8 cellular contexts compared by ENCODE assay signal in the genomic region with DNA sequence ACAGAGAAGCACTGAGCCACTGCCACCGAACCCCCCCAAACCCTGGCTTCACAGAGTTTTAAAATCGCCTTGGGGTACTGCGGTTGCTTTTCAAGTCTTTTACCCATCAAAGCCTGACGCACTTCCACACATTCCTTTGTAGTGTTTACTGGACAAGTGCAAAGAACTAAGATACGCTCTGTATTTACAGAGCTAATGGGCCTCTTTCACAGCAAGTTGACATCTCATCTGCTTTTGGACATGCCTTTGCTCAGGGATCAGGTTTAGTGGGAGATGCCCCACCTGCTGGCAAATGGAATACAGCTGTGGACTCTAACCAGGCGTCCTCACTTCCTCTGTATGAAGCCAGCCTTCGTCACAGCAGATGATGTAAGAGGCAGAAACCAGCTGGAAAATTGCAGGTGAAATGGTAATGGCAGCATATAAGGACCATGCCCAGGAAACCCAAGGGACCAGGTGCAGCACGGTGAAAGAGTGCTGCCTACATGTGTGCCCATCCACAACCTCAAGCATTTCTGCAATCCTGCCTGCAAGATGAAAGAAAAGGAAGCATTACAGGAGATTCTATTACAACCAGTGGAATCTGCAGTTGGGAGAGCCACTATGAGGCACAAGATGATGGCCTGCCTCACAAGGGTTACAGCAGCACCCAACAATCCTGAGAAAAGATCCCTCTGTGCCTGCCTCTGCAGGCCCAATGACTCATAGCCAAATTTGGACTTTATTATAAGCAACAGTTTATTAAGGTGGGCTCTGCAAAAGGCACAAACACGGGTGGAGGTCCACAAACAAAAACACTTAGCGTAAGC. TPM values are rescaled to one million over a fixed set of nuclear protein-coding genes. Genes with fewer than 3 reads are reported as not detected.
DNase-seq lines count a peak whose midpoint lies in the region; ATAC-seq, FAIRE-seq and TF ChIP-seq lines count a peak whose summit lies in the region.

No MANE protein-coding gene starts in this region.

- no peak overlapping the region for H2AFZ ChIP-seq in GM23338

- H3K4me3 ChIP-seq in GM23338: 0 out of 2 replicates have a peak overlapping the region, but pooled peaks have one; percentile 10
- no peak overlapping the region for H3K4me3 ChIP-seq in bronchial epithelial cell (ENCODE audit: low read depth, low read length)

- peaks cover 4% of the 10 kb centered on the region for H3F3A ChIP-seq in GM23338 (replicated peaks; ENCODE audit: low read depth)

- H4K20me1 ChIP-seq in GM23338 (replicated peaks; ENCODE audit: insufficient read depth): peaks cover 90% of the 10 kb centered on the region

- H3K27ac Mint-ChIP-seq in GM23338: peak overlapping the region; percentile 89
- peak overlapping the region; percentile 28 to 96 (median 89) for H3K27ac Mint-ChIP-seq in naive thymus-derived CD8-positive, alpha-beta T cell

- H3K27me3 Mint-ChIP-seq in GM23338 (ENCODE audit: insufficient read depth, low read depth, poor library complexity): peaks cover 10% of the 10 kb centered on the region
- no peaks in the 10 kb centered on the region for H3K27me3 Mint-ChIP-seq in naive thymus-derived CD8-positive, alpha-beta T cell

- H3K36me3 Mint-ChIP-seq in GM23338 (ENCODE audit: low read depth): peaks cover 23% of the 10 kb centered on the region
- peaks cover 0 to 20% (median 1%) of the 10 kb centered on the region in 3 donors for H3K36me3 Mint-ChIP-seq in naive thymus-derived CD8-positive, alpha-beta T cell

- peaks cover 58% of the 10 kb centered on the region for H3K4me1 ChIP-seq in GM23338 (ENCODE audit: insufficient read depth)

- ATAC-seq in GM23338 (peak; percentile 38), GM18498 (IDR thresholded peaks at IDR 0.05; ENCODE audit: unreplicated experiment) (no peak), HG03135 (IDR thresholded peaks at IDR 0.05; ENCODE audit: unreplicated experiment) (no peak)
- ATAC-seq in naive thymus-derived CD8-positive, alpha-beta T cell: peak; percentile 60 to 72

- in situ Hi-C loops in GM13977 (cut with MboI; ENCODE audit: low pct_unique_long_range_greater_than_20kb, low sequenced_read_pairs, unreplicated experiment): no loop called here

- H3K4me1 Mint-ChIP-seq in GM23338: peaks cover 71% of the 10 kb centered on the region
- H3K4me1 Mint-ChIP-seq in naive thymus-derived CD8-positive, alpha-beta T cell: peaks cover 52 to 99% (median 89%) of the 10 kb centered on the region in 4 donors

- H3K27me3 ChIP-seq in GM23338 (ENCODE audit: insufficient read depth) (no peaks in the 10 kb centered on the region), bronchial epithelial cell (ENCODE audit: control insufficient read depth, insufficient read depth, low read length) (no peaks in the 10 kb centered on the region)

- H3K9me2 ChIP-seq in GM23338 (ENCODE audit: insufficient read depth): no peaks in the 10 kb centered on the region

- H3K9me3 Mint-ChIP-seq in GM23338: no peaks in the 10 kb centered on the region; the same call in 2 of the 3 replicates
- H3K9me3 Mint-ChIP-seq in naive thymus-derived CD8-positive, alpha-beta T cell: no peaks in the 10 kb centered on the region

- peaks cover 100% of the 10 kb centered on the region for H3K79me2 ChIP-seq in GM23338 (replicated peaks; ENCODE audit: insufficient read depth)

- FAIRE-seq in bronchial epithelial cell (lab: Jason Lieb, UNC): peak; percentile 28

- peak; percentile 44 for DNase-seq in GM23338 (ENCODE audit: low spot score)
- peak; percentile 96 for DNase-seq in NCI-H460 (ENCODE audit: extremely low read depth, low read depth)
- DNase-seq in bronchial epithelial cell (ENCODE audit: low read depth): peak; percentile 80
- DNase-seq in naive thymus-derived CD8-positive, alpha-beta T cell: peak in 8 of 10 donors; percentile 44 to 79 (median 67)
- no peak for DNase-seq in effector CD8-positive, alpha-beta T cell (lab: John Stamatoyannopoulos, UW)
- no peak for DNase-seq in GM13977 (ENCODE audit: low spot score)

- POLR2A ChIA-PET in naive thymus-derived CD8-positive, alpha-beta T cell (lab: Charles Lee): interaction anchor here (1.1 to 2.3 kb wide), 5 partner anchors 9 to 82 kb away, joined by 3 to 12 read pairs (median 3); partner anchors contain the start of genes AKAP8 and BRD4

- H3K4me2 ChIP-seq in GM23338: peak overlapping the region; percentile 65; the same call in 1 of the 2 replicates

- peak overlapping the region; percentile 86 for H3K27ac ChIP-seq in GM23338 (ENCODE audit: low read depth)

- TF ChIP-seq CTCF in GM23338 (conservative IDR thresholded peaks at IDR 0.05; ENCODE audit: low read depth in 2 of 2) (no peak; a peak in 1 of 4 replicates), bronchial epithelial cell (IDR thresholded peaks at IDR 0.05; ENCODE audit: insufficient read depth, low read length, severe bottlenecking) (peak; percentile 67), GM13977 (IDR thresholded peaks at IDR 0.05; ENCODE audit: extremely low read depth, insufficient read depth, missing control alignments) (no peak)

- no peak overlapping the region for H3K4me3 Mint-ChIP-seq in GM23338
- H3K4me3 Mint-ChIP-seq in naive thymus-derived CD8-positive, alpha-beta T cell: peak overlapping the region; percentile 56 to 81 (median 74)

- no peaks in the 10 kb centered on the region for H3K36me3 ChIP-seq in GM23338 (ENCODE audit: insufficient read depth)
- peaks cover 4% of the 10 kb centered on the region for H3K36me3 ChIP-seq in bronchial epithelial cell (ENCODE audit: control insufficient read depth, insufficient read depth, low read length)

TF ChIP-seq in GM23338, 12 proteins besides CTCF, POLR2A, EP300 and RAD21 (continues in another document):
- TF ChIP-seq REST (IDR thresholded peaks at IDR 0.05; ENCODE audit: unreplicated experiment) (no peak), EZH2phosphoT487 (IDR thresholded peaks at IDR 0.05; ENCODE audit: unreplicated experiment) (no peak), ZNF114 (CRISPR knock-in tag; IDR thresholded peaks at IDR 0.05) (no peak), POLR2AphosphoS5 (IDR thresholded peaks at IDR 0.05; ENCODE audit: low read depth) (no peak), NANOG (IDR thresholded peaks at IDR 0.05; ENCODE audit: borderline replicate concordance) (no peak), STAT1 (IDR thresholded peaks at IDR 0.05; ENCODE audit: unreplicated experiment) (no peak), CREB1 (CRISPR knock-in tag; IDR thresholded peaks at IDR 0.05; ENCODE audit: low read depth) (no peak)
- TF ChIP-seq, protein P1, sequence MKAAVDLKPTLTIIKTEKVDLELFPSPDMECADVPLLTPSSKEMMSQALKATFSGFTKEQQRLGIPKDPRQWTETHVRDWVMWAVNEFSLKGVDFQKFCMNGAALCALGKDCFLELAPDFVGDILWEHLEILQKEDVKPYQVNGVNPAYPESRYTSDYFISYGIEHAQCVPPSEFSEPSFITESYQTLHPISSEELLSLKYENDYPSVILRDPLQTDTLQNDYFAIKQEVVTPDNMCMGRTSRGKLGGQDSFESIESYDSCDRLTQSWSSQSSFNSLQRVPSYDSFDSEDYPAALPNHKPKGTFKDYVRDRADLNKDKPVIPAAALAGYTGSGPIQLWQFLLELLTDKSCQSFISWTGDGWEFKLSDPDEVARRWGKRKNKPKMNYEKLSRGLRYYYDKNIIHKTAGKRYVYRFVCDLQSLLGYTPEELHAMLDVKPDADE (IDR thresholded peaks at IDR 0.05): no peak

RNA-seq across cellular contexts. Expression of gene BRD4, which starts 34.7 kb away (rescaled TPM):
- total RNA-seq in GM23338 (2014; rRNA removed; shearing (Covaris generic)): 63.5 and 63.8 TPM in 2 replicates
- polyA plus RNA-seq in GM23338 (2016; fragmentation: Nextera tagmentation; extraction: Ambion mirVana): 115 and 127 TPM in 2 replicates
- total RNA-seq in NCI-H460 (2014; rRNA removed; shearing (Covaris generic)): 23.4 and 23.9 TPM in 2 replicates
- 6.7 and 9.0 TPM in 2 replicates for polyA plus RNA-seq in NCI-H460 (2014; cell fraction: nucleus; rRNA removed)
- 12.1 and 15.4 TPM in 2 replicates for total RNA-seq in bronchial epithelial cell
- total RNA-seq in naive thymus-derived CD8-positive, alpha-beta T cell: 100 to 1,000 TPM; 172 to 180 TPM
- 10 to 100 TPM; 10.6 to 37.2 (median 11.5) TPM for polyA plus RNA-seq in naive thymus-derived CD8-positive, alpha-beta T cell

Comparison
In these comparisons a context has a peak if more than half of its experiments do, and no peak if none do; other contexts are left out.
1. ATAC-seq: peak in GM23338 (single experiment) and naive thymus-derived CD8-positive, alpha-beta T cell (2 of 2); none in GM18498 (single experiment) and HG03135 (single experiment).
2. DNase-seq: peak in GM23338 (single experiment), NCI-H460 (single experiment), bronchial epithelial cell (single experiment) and naive thymus-derived CD8-positive, alpha-beta T cell (8 of 10); none in effector CD8-positive, alpha-beta T cell (single experiment) and GM13977 (single experiment).